ENCODE assay signal across 14 cellular contexts in genomic region chrY:23005315-23005714, GRCh38. TPM values are rescaled to one million over a fixed set of nuclear protein-coding genes. Genes with fewer than 3 reads are reported as not detected.
"Had no signal": no experiment of that assay in that cellular context is flagged by ENCODE, and none has a peak within 500 bp of the region (broad histone marks: within the 10 kb centered on the region; RNA-seq: fewer than 3 reads in every experiment).

No MANE protein-coding gene starts in this region.

RNA-seq across cellular contexts. Expression of gene BPY2, which starts 21.3 kb away (rescaled TPM):
- total RNA-seq: activated B cell treated with CpG ODN at 0.5 μM for 24 hours; activated CD4-positive, alpha-beta memory T cell treated with anti-CD3 and anti-CD28 coated beads for 36 hours; activated CD4-positive, alpha-beta memory T cell treated with anti-CD3 and anti-CD28 coated beads, Interleukin-2, amount 10 ng/mL, durations not matched to agents 7 days and 5 days; activated CD4-positive, alpha-beta T cell treated with anti-CD3 and anti-CD28 coated beads, Interleukin-2, amount 10 ng/mL, durations not matched to agents 24 days and 14 days; activated CD4-positive, alpha-beta T cell treated with anti-CD3 and anti-CD28 coated beads, Interleukin-2, amount 10 ng/mL, durations not matched to agents 7 days and 5 days; activated CD8-positive, alpha-beta memory T cell treated with anti-CD3 and anti-CD28 coated beads for 36 hours; activated CD8-positive, alpha-beta memory T cell treated with anti-CD3 and anti-CD28 coated beads, Interleukin-2, amount 10 ng/mL, durations not matched to agents 7 days and 5 days; activated CD8-positive, alpha-beta T cell treated with anti-CD3 and anti-CD28 coated beads for 36 hours; activated CD8-positive, alpha-beta T cell treated with anti-CD3 and anti-CD28 coated beads, Interleukin-2, amount 10 ng/mL, durations not matched to agents 7 days and 5 days; T-cell; T-helper 1 cell treated with Interleukin-12 subunit alpha and Interleukin-12 subunit beta and Interleukin-4 antibody, amounts not matched to agents 30 ng/mL and 1 ng/mL, for 36 hours; T-helper 17 cell; T-helper 2 cell treated with Interferon-gamma antibody and Interleukin-4, amounts not matched to agents 100 ng/mL and 5 ng/mL, for 36 hours; WTC11 had no signal
